ENCODE assay signal across 1 cellular context in the genomic region with DNA sequence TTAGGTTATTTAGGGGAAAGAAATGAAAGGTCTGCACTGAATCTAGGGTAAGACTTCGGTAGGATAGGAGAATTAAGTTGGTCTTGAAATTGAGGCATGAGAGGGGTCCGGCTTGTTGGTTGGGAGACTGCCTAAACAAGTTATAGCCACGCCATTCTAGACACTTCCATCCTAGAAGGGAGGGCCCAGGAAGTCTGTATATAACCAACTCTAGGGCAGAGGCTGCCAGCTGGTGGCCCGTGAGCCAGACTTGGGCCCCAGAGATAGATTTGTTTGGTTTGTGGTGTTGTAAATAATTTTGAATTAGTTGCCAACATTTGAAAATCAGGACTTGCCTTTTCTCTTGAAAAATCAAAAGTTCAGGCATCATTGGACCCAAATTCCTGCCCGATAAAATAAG.
TF ChIP-seq lines count a peak whose summit lies in the region.

No MANE protein-coding gene starts in this region.

TF ChIP-seq in HepG2, 621 proteins besides CTCF, POLR2A, EP300 and RAD21:
- TF ChIP-seq EEA1 (CRISPR knock-in tag; IDR thresholded peaks at IDR 0.05; ENCODE audit: borderline replicate concordance): no peak
- TF ChIP-seq, protein P1, sequence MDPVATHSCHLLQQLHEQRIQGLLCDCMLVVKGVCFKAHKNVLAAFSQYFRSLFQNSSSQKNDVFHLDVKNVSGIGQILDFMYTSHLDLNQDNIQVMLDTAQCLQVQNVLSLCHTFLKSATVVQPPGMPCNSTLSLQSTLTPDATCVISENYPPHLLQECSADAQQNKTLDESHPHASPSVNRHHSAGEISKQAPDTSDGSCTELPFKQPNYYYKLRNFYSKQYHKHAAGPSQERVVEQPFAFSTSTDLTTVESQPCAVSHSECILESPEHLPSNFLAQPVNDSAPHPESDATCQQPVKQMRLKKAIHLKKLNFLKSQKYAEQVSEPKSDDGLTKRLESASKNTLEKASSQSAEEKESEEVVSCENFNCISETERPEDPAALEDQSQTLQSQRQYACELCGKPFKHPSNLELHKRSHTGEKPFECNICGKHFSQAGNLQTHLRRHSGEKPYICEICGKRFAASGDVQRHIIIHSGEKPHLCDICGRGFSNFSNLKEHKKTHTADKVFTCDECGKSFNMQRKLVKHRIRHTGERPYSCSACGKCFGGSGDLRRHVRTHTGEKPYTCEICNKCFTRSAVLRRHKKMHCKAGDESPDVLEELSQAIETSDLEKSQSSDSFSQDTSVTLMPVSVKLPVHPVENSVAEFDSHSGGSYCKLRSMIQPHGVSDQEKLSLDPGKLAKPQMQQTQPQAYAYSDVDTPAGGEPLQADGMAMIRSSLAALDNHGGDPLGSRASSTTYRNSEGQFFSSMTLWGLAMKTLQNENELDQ (CRISPR knock-in tag; IDR thresholded peaks at IDR 0.05; ENCODE audit: borderline replicate concordance): no peak
- no peak for TF ChIP-seq ZNF354B (CRISPR knock-in tag; IDR thresholded peaks at IDR 0.05)
- no peak for TF ChIP-seq GATAD2A (CRISPR knock-in tag; IDR thresholded peaks at IDR 0.05)
TF ChIP-seq in HepG2: peak in this region for 0.
